ENCODE assay signal across 16 cellular contexts in genomic region chr10:121302541-121303180, GRCh38.
DNase-seq lines count a peak whose midpoint lies in the region; ATAC-seq, FAIRE-seq and TF ChIP-seq lines count a peak whose summit lies in the region.
"Had no signal": no experiment of that assay in that cellular context is flagged by ENCODE, and none has a peak within 500 bp of the region (broad histone marks: within the 10 kb centered on the region; RNA-seq: fewer than 3 reads in every experiment).

No MANE protein-coding gene starts in this region.

- DNase-seq in body of pancreas (no peak), keratinocyte (ENCODE audit: low read depth, low spot score) (no peak), retina (peak; percentile 49), A172 (ENCODE audit: low spot score) (no peak), aorta (no peak), NCI-H446 treated with DMSO at 0.1 percent for 48 hours (lab: John Stamatoyannopoulos, UW) (no peak)
- DNase-seq: BE2C; CD4-positive, alpha-beta memory T cell; NCI-H1436 treated with DMSO at 0.1 percent for 48 hours; NCI-H2081 treated with DMSO at 0.1 percent for 48 hours; NCI-H2227 treated with DMSO at 0.1 percent for 48 hours; NCI-H526 treated with DMSO at 0.1 percent for 48 hours; PC-9; Right ventricle myocardium superior had no signal

- WGBS in body of pancreas, 2 donors, result 66 to 77% methylated on average over 7 of the region's 7 CpGs
- WGBS in aorta, 2 donors, result 89 to 91% methylated on average over 7 of the region's 7 CpGs

- no peaks in the 10 kb centered on the region for H3K79me2 ChIP-seq in keratinocyte (ENCODE audit: control insufficient read depth, insufficient read depth, low read length)

- no peak overlapping the region for H3K9ac ChIP-seq in keratinocyte (ENCODE audit: control insufficient read depth, extremely low read depth, insufficient read depth, low read length)

- H3K4me3 ChIP-seq in HEK293 (ENCODE audit: low read depth, low read length) (no peak overlapping the region), body of pancreas (no peak overlapping the region), keratinocyte (ENCODE audit: control insufficient read depth in 2 of 3, extremely low read depth in 1 of 3, insufficient read depth in 2 of 3, low read depth in 1 of 3, low read length in 3 of 3) (no peak overlapping the region), aorta (ENCODE audit: low read length in 2 of 2) (no peak overlapping the region)
- H3K4me3 ChIP-seq: PC-9 had no signal

- intact Hi-C loops in body of pancreas (cut with DNase I), result no loop called here
- intact Hi-C loops in aorta (cut with DNase I), result no loop called here

- no peaks in the 10 kb centered on the region for H3K9me1 ChIP-seq in keratinocyte (ENCODE audit: control insufficient read depth, extremely low read depth, insufficient read depth, low read length)

- peak overlapping the region; percentile 54 for H3K4me2 ChIP-seq in keratinocyte (ENCODE audit: control insufficient read depth, extremely low read depth, insufficient read depth, low read depth, low read length)
- H3K4me2 ChIP-seq: PC-9 had no signal

- peak; percentile 54; the same call in 1 of the 2 replicates for TF ChIP-seq CTCF in HEK293 (tag by site-specific recombination; IDR thresholded peaks at IDR 0.05)
- TF ChIP-seq CTCF in body of pancreas (IDR thresholded peaks at IDR 0.05), result no peak
- no peak for TF ChIP-seq CTCF in keratinocyte (optimal IDR thresholded peaks at IDR 0.05 in 1 of 3, IDR thresholded peaks at IDR 0.05 in 1 of 3, conservative IDR thresholded peaks at IDR 0.05 in 1 of 3; ENCODE audit: extremely low read depth in 1 of 3, insufficient read depth in 2 of 3, low read length in 3 of 3)

- peak overlapping the region; percentile 65 for H2AFZ ChIP-seq in keratinocyte (ENCODE audit: control insufficient read depth, low read length)
- H2AFZ ChIP-seq: PC-9 had no signal

- no peaks in the 10 kb centered on the region for H4K20me1 ChIP-seq in keratinocyte (ENCODE audit: control insufficient read depth, extremely low read depth, insufficient read depth, low read length)

- no peaks in the 10 kb centered on the region for H3K9me3 ChIP-seq in HEK293 (ENCODE audit: control insufficient read depth, insufficient read depth, low read depth, low read length)
- H3K9me3 ChIP-seq in body of pancreas, result no peaks in the 10 kb centered on the region
- H3K9me3 ChIP-seq in keratinocyte (ENCODE audit: control insufficient read depth, low read depth, low read length), result no peaks in the 10 kb centered on the region
- H3K9me3 ChIP-seq in aorta (ENCODE audit: control insufficient read depth, low read length), result no peaks in the 10 kb centered on the region
- H3K9me3 ChIP-seq: BE2C had no signal

- H3K27me3 ChIP-seq in body of pancreas (no peaks in the 10 kb centered on the region), keratinocyte (ENCODE audit: control insufficient read depth, extremely low read depth, insufficient read depth, low read length) (no peaks in the 10 kb centered on the region), aorta (ENCODE audit: control insufficient read depth in 1 of 2, insufficient read depth in 2 of 2, low read length in 1 of 2) (no peaks in the 10 kb centered on the region)
- H3K27me3 ChIP-seq: BE2C had no signal

- no peak for ATAC-seq in body of pancreas
- ATAC-seq in aorta (ENCODE audit: low FRiP score), result no peak

- CTCF ChIA-PET in HEK293 (lab: Yijun Ruan, JAX), result interaction anchor here (0.7 kb wide), 1 partner anchor 393 kb away, joined by 5 read pairs; no protein-coding TSS in a partner anchor

- POLR2A ChIA-PET in HEK293 (lab: Yijun Ruan, JAX), result no interaction called here

- H3K27ac ChIP-seq in HEK293 (ENCODE audit: extremely low read depth, low read depth, low read length) (no peak overlapping the region), body of pancreas (peak overlapping the region in 3 of 4 donors; percentile 38 to 43 (median 43)), keratinocyte (ENCODE audit: control insufficient read depth, insufficient read depth, low read length) (peak overlapping the region; percentile 13), aorta (ENCODE audit: low read depth in 1 of 2, low read length in 2 of 2) (no peak overlapping the region)
- H3K27ac ChIP-seq: PC-9 had no signal

- dilution Hi-C loops in keratinocyte (cut with MboI; ENCODE audit: extremely low pct_ligation_motif_present, low sequenced_read_pairs), result no loop called here

- H3K36me3 ChIP-seq in HEK293 (ENCODE audit: control insufficient read depth in 2 of 2, insufficient read depth in 1 of 2, low read length in 2 of 2) (no peaks in the 10 kb centered on the region), body of pancreas (replicated peaks in 1 of 2; ENCODE audit: insufficient read depth in 1 of 2, low read depth in 2 of 2) (no peaks in the 10 kb centered on the region), keratinocyte (ENCODE audit: control insufficient read depth in 2 of 2, extremely low read depth in 1 of 2, insufficient read depth in 2 of 2, low read length in 2 of 2) (no peaks in the 10 kb centered on the region), aorta (ENCODE audit: control insufficient read depth in 1 of 2, insufficient read depth in 2 of 2, low read length in 1 of 2) (no peaks in the 10 kb centered on the region)
- H3K36me3 ChIP-seq: BE2C had no signal

- TF ChIP-seq POLR2A in body of pancreas (IDR thresholded peaks at IDR 0.05), result no peak

- peak; percentile 94 for FAIRE-seq in keratinocyte (lab: Jason Lieb, UNC)
- FAIRE-seq: H54 had no signal

- H3K4me1 ChIP-seq in HEK293 (ENCODE audit: control insufficient read depth, insufficient read depth, low read length) (no peaks in the 10 kb centered on the region), body of pancreas (peaks cover 34% of the 10 kb centered on the region), keratinocyte (ENCODE audit: control insufficient read depth, extremely low read depth, insufficient read depth, low read length) (peaks cover 19% of the 10 kb centered on the region), aorta (ENCODE audit: control insufficient read depth in 1 of 2, insufficient read depth in 2 of 2, low read length in 2 of 2) (no peaks in the 10 kb centered on the region)
- H3K4me1 ChIP-seq: BE2C had no signal

TF ChIP-seq in HEK293, 187 proteins besides CTCF, POLR2A, EP300 and RAD21:
- TF ChIP-seq ZNF623 (tag by site-specific recombination; IDR thresholded peaks at IDR 0.05) (no peak), ZNF621 (tag by site-specific recombination; IDR thresholded peaks at IDR 0.05) (no peak), ZNF792 (tag by site-specific recombination; IDR thresholded peaks at IDR 0.05) (no peak), RBAK (tag by site-specific recombination; IDR thresholded peaks at IDR 0.05) (no peak), ZNF202 (tag by site-specific recombination; IDR thresholded peaks at IDR 0.05; ENCODE audit: borderline replicate concordance) (no peak), KLF16 (tag by site-specific recombination; IDR thresholded peaks at IDR 0.05) (no peak), ZNF843 (tag by site-specific recombination; IDR thresholded peaks at IDR 0.05) (no peak), ZNF791 (tag by site-specific recombination; IDR thresholded peaks at IDR 0.05) (no peak), ZEB2 (tag by site-specific recombination; IDR thresholded peaks at IDR 0.05) (no peak), ZNF221 (tag by site-specific recombination; IDR thresholded peaks at IDR 0.05; ENCODE audit: borderline replicate concordance) (no peak), ZNF324 (tag by site-specific recombination; IDR thresholded peaks at IDR 0.05) (no peak), ZNF174 (tag by site-specific recombination; IDR thresholded peaks at IDR 0.05) (no peak), ZBTB20 (tag by site-specific recombination; IDR thresholded peaks at IDR 0.05) (no peak), ZNF514 (tag by site-specific recombination; IDR thresholded peaks at IDR 0.05) (no peak)
- TF ChIP-seq, protein P1, sequence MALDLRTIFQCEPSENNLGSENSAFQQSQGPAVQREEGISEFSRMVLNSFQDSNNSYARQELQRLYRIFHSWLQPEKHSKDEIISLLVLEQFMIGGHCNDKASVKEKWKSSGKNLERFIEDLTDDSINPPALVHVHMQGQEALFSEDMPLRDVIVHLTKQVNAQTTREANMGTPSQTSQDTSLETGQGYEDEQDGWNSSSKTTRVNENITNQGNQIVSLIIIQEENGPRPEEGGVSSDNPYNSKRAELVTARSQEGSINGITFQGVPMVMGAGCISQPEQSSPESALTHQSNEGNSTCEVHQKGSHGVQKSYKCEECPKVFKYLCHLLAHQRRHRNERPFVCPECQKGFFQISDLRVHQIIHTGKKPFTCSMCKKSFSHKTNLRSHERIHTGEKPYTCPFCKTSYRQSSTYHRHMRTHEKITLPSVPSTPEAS (tag by site-specific recombination; IDR thresholded peaks at IDR 0.05), result no peak
- TF ChIP-seq, protein P2, sequence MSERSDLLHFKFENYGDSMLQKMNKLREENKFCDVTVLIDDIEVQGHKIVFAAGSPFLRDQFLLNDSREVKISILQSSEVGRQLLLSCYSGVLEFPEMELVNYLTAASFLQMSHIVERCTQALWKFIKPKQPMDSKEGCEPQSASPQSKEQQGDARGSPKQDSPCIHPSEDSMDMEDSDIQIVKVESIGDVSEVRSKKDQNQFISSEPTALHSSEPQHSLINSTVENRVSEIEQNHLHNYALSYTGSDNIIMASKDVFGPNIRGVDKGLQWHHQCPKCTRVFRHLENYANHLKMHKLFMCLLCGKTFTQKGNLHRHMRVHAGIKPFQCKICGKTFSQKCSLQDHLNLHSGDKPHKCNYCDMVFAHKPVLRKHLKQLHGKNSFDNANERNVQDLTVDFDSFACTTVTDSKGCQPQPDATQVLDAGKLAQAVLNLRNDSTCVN (tag by site-specific recombination; optimal IDR thresholded peaks at IDR 0.05), result no peak
- TF ChIP-seq, protein P3, sequence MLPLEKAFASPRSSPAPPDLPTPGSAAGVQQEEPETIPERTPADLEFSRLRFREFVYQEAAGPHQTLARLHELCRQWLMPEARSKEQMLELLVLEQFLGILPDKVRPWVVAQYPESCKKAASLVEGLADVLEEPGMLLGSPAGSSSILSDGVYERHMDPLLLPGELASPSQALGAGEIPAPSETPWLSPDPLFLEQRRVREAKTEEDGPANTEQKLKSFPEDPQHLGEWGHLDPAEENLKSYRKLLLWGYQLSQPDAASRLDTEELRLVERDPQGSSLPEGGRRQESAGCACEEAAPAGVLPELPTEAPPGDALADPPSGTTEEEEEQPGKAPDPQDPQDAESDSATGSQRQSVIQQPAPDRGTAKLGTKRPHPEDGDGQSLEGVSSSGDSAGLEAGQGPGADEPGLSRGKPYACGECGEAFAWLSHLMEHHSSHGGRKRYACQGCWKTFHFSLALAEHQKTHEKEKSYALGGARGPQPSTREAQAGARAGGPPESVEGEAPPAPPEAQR (tag by site-specific recombination; IDR thresholded peaks at IDR 0.05), result no peak
TF ChIP-seq in HEK293: peak in this region for 0.

Comparison
In these comparisons a context has a peak if more than half of its experiments do, and no peak if none do; other contexts are left out.
1. H3K27ac ChIP-seq: peak in body of pancreas (3 of 4) and keratinocyte (single experiment); none in HEK293 (single experiment) and aorta (0 of 2).